2 cellular contexts compared by ENCODE assay signal in the genomic region with DNA sequence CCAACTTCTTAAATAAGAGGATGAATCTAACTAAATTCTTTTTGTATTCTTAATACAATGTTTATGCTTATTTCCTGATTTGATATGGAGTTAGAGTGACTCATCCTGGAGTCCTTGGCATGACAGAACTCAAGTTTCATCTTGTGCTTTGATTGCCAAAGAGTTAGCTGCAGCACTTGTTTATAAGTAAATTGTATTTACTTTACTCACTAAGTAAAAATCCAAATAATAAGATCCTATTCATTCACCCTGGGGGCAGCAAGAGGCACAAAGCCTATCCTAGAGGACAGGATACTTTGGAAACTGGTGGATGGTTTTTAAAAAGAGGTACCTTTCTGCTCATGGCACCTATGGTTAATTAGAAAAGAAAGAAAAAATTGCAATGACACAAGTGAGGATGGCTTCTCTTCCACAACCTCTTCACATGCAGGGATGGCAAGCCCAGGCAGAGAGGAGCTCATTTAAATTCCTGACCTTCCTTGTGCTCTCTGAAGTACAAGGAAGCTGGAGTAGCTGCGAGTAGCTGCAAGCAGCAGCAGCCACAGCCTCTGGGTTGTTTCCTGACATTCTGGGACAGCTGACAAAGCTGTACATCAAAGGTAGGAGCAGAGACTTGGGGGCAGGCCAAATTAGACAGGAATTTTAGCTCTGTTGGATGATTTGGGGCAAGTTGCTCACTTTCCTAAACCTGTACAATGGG.
A peak's percentile ranks its signal among the peaks of the same experiment; 100 is the strongest.
TF ChIP-seq lines count a peak whose summit lies in the region.

No MANE protein-coding gene starts in this region.

TF ChIP-seq in A549, 52 proteins besides CTCF, POLR2A, EP300 and RAD21:
- TF ChIP-seq FOSL2 (IDR thresholded peaks at IDR 0.05) (peak; percentile 69), FOSL2 (CRISPR knock-in tag; IDR thresholded peaks at IDR 0.05) (peak; percentile 80), ESRRA (IDR thresholded peaks at IDR 0.05; ENCODE audit: borderline replicate concordance, low read length) (no peak), FOSB (CRISPR knock-in tag; IDR thresholded peaks at IDR 0.05) (no peak), TP53 (CRISPR knock-in tag; IDR thresholded peaks at IDR 0.05) (no peak), JUNB (IDR thresholded peaks at IDR 0.05) (peak; percentile 69), CEBPB (IDR thresholded peaks at IDR 0.05) (peak; percentile 47 to 67; a peak in 1 of 4 replicates), GATA3 (IDR thresholded peaks at IDR 0.05; ENCODE audit: borderline replicate concordance) (peak; percentile 40; the same call in 1 of the 2 replicates)
- TF ChIP-seq, protein P1, sequence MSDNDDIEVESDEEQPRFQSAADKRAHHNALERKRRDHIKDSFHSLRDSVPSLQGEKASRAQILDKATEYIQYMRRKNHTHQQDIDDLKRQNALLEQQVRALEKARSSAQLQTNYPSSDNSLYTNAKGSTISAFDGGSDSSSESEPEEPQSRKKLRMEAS (IDR thresholded peaks at IDR 0.05), result 0 out of 2 replicates have a peak, but pooled peaks have one; percentile 31

TF ChIP-seq in GM23338, 12 proteins besides CTCF, POLR2A, EP300 and RAD21:
- TF ChIP-seq, protein P2, sequence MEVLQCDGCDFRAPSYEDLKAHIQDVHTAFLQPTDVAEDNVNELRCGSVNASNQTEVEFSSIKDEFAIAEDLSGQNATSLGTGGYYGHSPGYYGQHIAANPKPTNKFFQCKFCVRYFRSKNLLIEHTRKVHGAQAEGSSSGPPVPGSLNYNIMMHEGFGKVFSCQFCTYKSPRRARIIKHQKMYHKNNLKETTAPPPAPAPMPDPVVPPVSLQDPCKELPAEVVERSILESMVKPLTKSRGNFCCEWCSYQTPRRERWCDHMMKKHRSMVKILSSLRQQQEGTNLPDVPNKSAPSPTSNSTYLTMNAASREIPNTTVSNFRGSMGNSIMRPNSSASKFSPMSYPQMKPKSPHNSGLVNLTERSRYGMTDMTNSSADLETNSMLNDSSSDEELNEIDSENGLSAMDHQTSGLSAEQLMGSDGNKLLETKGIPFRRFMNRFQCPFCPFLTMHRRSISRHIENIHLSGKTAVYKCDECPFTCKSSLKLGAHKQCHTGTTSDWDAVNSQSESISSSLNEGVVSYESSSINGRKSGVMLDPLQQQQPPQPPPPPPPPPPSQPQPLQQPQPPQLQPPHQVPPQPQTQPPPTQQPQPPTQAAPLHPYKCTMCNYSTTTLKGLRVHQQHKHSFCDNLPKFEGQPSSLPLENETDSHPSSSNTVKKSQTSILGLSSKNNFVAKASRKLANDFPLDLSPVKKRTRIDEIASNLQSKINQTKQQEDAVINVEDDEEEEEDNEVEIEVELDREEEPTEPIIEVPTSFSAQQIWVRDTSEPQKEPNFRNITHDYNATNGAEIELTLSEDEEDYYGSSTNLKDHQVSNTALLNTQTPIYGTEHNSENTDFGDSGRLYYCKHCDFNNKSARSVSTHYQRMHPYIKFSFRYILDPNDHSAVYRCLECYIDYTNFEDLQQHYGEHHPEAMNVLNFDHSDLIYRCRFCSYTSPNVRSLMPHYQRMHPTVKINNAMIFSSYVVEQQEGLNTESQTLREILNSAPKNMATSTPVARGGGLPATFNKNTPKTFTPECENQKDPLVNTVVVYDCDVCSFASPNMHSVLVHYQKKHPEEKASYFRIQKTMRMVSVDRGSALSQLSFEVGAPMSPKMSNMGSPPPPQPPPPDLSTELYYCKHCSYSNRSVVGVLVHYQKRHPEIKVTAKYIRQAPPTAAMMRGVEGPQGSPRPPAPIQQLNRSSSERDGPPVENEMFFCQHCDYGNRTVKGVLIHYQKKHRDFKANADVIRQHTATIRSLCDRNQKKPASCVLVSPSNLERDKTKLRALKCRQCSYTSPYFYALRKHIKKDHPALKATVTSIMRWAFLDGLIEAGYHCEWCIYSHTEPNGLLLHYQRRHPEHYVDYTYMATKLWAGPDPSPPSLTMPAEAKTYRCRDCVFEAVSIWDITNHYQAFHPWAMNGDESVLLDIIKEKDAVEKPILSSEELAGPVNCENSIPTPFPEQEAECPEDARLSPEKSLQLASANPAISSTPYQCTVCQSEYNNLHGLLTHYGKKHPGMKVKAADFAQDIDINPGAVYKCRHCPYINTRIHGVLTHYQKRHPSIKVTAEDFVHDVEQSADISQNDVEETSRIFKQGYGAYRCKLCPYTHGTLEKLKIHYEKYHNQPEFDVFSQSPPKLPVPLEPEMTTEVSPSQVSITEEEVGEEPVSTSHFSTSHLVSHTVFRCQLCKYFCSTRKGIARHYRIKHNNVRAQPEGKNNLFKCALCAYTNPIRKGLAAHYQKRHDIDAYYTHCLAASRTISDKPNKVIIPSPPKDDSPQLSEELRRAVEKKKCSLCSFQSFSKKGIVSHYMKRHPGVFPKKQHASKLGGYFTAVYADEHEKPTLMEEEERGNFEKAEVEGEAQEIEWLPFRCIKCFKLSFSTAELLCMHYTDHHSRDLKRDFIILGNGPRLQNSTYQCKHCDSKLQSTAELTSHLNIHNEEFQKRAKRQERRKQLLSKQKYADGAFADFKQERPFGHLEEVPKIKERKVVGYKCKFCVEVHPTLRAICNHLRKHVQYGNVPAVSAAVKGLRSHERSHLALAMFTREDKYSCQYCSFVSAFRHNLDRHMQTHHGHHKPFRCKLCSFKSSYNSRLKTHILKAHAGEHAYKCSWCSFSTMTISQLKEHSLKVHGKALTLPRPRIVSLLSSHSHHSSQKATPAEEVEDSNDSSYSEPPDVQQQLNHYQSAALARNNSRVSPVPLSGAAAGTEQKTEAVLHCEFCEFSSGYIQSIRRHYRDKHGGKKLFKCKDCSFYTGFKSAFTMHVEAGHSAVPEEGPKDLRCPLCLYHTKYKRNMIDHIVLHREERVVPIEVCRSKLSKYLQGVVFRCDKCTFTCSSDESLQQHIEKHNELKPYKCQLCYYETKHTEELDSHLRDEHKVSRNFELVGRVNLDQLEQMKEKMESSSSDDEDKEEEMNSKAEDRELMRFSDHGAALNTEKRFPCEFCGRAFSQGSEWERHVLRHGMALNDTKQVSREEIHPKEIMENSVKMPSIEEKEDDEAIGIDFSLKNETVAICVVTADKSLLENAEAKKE (CRISPR knock-in tag; IDR thresholded peaks at IDR 0.05), result no peak
- TF ChIP-seq, protein P3, sequence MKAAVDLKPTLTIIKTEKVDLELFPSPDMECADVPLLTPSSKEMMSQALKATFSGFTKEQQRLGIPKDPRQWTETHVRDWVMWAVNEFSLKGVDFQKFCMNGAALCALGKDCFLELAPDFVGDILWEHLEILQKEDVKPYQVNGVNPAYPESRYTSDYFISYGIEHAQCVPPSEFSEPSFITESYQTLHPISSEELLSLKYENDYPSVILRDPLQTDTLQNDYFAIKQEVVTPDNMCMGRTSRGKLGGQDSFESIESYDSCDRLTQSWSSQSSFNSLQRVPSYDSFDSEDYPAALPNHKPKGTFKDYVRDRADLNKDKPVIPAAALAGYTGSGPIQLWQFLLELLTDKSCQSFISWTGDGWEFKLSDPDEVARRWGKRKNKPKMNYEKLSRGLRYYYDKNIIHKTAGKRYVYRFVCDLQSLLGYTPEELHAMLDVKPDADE (IDR thresholded peaks at IDR 0.05), result no peak
- TF ChIP-seq ZNF114 (CRISPR knock-in tag; IDR thresholded peaks at IDR 0.05) (no peak), STAT1 (IDR thresholded peaks at IDR 0.05; ENCODE audit: unreplicated experiment) (no peak), ZNF331 (CRISPR knock-in tag; IDR thresholded peaks at IDR 0.05; ENCODE audit: low read depth) (no peak), CREB1 (CRISPR knock-in tag; IDR thresholded peaks at IDR 0.05; ENCODE audit: low read depth) (no peak), EZH2 (IDR thresholded peaks at IDR 0.05; ENCODE audit: low read depth, unreplicated experiment) (no peak), JUNB (IDR thresholded peaks at IDR 0.05; ENCODE audit: unreplicated experiment) (no peak), EZH2phosphoT487 (IDR thresholded peaks at IDR 0.05; ENCODE audit: unreplicated experiment) (no peak), NANOG (IDR thresholded peaks at IDR 0.05; ENCODE audit: borderline replicate concordance) (no peak)
- TF ChIP-seq, protein P4, sequence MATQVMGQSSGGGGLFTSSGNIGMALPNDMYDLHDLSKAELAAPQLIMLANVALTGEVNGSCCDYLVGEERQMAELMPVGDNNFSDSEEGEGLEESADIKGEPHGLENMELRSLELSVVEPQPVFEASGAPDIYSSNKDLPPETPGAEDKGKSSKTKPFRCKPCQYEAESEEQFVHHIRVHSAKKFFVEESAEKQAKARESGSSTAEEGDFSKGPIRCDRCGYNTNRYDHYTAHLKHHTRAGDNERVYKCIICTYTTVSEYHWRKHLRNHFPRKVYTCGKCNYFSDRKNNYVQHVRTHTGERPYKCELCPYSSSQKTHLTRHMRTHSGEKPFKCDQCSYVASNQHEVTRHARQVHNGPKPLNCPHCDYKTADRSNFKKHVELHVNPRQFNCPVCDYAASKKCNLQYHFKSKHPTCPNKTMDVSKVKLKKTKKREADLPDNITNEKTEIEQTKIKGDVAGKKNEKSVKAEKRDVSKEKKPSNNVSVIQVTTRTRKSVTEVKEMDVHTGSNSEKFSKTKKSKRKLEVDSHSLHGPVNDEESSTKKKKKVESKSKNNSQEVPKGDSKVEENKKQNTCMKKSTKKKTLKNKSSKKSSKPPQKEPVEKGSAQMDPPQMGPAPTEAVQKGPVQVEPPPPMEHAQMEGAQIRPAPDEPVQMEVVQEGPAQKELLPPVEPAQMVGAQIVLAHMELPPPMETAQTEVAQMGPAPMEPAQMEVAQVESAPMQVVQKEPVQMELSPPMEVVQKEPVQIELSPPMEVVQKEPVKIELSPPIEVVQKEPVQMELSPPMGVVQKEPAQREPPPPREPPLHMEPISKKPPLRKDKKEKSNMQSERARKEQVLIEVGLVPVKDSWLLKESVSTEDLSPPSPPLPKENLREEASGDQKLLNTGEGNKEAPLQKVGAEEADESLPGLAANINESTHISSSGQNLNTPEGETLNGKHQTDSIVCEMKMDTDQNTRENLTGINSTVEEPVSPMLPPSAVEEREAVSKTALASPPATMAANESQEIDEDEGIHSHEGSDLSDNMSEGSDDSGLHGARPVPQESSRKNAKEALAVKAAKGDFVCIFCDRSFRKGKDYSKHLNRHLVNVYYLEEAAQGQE (IDR thresholded peaks at IDR 0.05; ENCODE audit: unreplicated experiment), result no peak
